In the genomic region with DNA sequence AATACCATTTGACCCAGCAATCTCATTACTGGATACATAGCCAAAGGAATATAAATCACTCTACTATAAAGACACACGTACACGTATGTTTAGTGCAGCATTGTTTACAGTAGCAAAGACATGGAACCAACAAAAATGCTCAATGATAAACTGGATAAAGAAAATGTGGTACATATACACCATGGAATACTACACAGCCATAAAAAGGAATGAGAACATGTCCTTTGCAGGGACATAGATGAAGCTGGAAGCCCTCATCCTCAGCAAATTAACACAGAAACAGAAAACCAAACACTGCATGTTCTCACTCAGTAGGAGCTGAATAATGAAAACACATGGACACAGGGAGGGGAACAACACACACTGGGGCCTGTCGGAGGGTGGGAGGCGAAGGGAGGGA, we compare ENCODE assay signal across 3 cellular contexts.
DNase-seq lines count a peak whose midpoint lies in the region; ATAC-seq, FAIRE-seq and TF ChIP-seq lines count a peak whose summit lies in the region.
"Not testable (repeated sequence)": the region's sequence is repeated elsewhere in the genome, so short reads cannot be mapped to it uniquely, and the experiment has no call there.

No MANE protein-coding gene starts in this region.

- POLR2A ChIA-PET in HEK293 (lab: Yijun Ruan, JAX); K562 (lab: Yijun Ruan, JAX): not testable (repeated sequence)

- CTCF ChIA-PET in HEK293 (lab: Yijun Ruan, JAX); K562 (lab: Yijun Ruan, JAX; ENCODE audit: low intra/inter-chr PET ratio): not testable (repeated sequence)

- not testable (repeated sequence) for H3K4me1 ChIP-seq in HEK293 (ENCODE audit: control insufficient read depth, insufficient read depth, low read length); K562 (replicated peaks in 1 of 2; ENCODE audit: control insufficient read depth in 2 of 2, insufficient read depth in 2 of 2, low read length in 2 of 2)

- not testable (repeated sequence) for DNase-seq in K562 (ENCODE audit: extremely low read depth in 1 of 4, low spot score in 3 of 4)

- ATAC-seq in SK-N-SH treated with all-trans-retinoic acid at 6 μM for 48 hours, K562: not testable (repeated sequence)

- not testable (repeated sequence) for TF ChIP-seq EP300 in K562 (IDR thresholded peaks at IDR 0.05; ENCODE audit: low read length)

- 60% methylated on average over 3 of the region's 4 CpGs for WGBS in K562 (ENCODE audit: insufficient coverage, low coverage, missing lambda C conversion rate)

- FAIRE-seq in K562 (lab: Jason Lieb, UNC) = not testable (repeated sequence)

- not testable (repeated sequence) for TF ChIP-seq RAD21 in K562 (CRISPR knock-in tag; conservative IDR thresholded peaks at IDR 0.05 in 1 of 2, IDR thresholded peaks at IDR 0.05 in 1 of 2)

- not testable (repeated sequence) for H3K9me3 ChIP-seq in HEK293 (ENCODE audit: control insufficient read depth, insufficient read depth, low read depth, low read length); K562 (replicated peaks; ENCODE audit: control insufficient read depth, insufficient read depth, low read depth, low read length)

- intact Hi-C loops in K562 (cut with micrococcal nuclease) = not testable (repeated sequence)

- H2AFZ ChIP-seq in K562 (ENCODE audit: low read depth, low read length) = not testable (repeated sequence)

- H4K20me1 ChIP-seq in K562 (replicated peaks; ENCODE audit: control insufficient read depth, insufficient read depth, low read length) = not testable (repeated sequence)

- not testable (repeated sequence) for H3K36me3 ChIP-seq in HEK293 (ENCODE audit: control insufficient read depth in 2 of 2, insufficient read depth in 1 of 2, low read length in 2 of 2); K562 (ENCODE audit: control insufficient read depth, insufficient read depth, low read length)

- H3K4me3 ChIP-seq in HEK293 (ENCODE audit: low read depth, low read length); K562: not testable (repeated sequence)

- not testable (repeated sequence) for TF ChIP-seq POLR2A in K562 (conservative IDR thresholded peaks at IDR 0.05)

- not testable (repeated sequence) for H3K27ac ChIP-seq in HEK293 (ENCODE audit: extremely low read depth, low read depth, low read length); K562 (ENCODE audit: extremely low read depth, low read depth, low read length)

- not testable (repeated sequence) for H3K27me3 ChIP-seq in K562 (ENCODE audit: control insufficient read depth in 2 of 2, insufficient read depth in 2 of 2, low read length in 2 of 2)

- H3K9me1 ChIP-seq in K562 (ENCODE audit: control insufficient read depth, insufficient read depth, low read length) = not testable (repeated sequence)

- not testable (repeated sequence) for H3K4me2 ChIP-seq in K562 (ENCODE audit: insufficient read depth, low read length)

- not testable (repeated sequence) for H3K79me2 ChIP-seq in K562 (ENCODE audit: control insufficient read depth, insufficient read depth, low read length)

- in situ Hi-C loops in K562 (cut with MboI) = not testable (repeated sequence)

- not testable (repeated sequence) for TF ChIP-seq CTCF in HEK293 (tag by site-specific recombination; IDR thresholded peaks at IDR 0.05); K562 (IDR thresholded peaks at IDR 0.05 in 2 of 3, conservative IDR thresholded peaks at IDR 0.05 in 1 of 3; ENCODE audit: insufficient read depth in 2 of 3, low read depth in 1 of 3, low read length in 3 of 3)

- not testable (repeated sequence) for H3K9ac ChIP-seq in K562 (ENCODE audit: insufficient read depth in 1 of 2, low read depth in 2 of 2, low read length in 2 of 2)

- BruUV-seq in K562 (replicated peaks; lab: Mats Ljungman, UMichigan) = not testable (repeated sequence)

TF ChIP-seq in HEK293, 187 proteins besides CTCF, POLR2A, EP300 and RAD21:
- TF ChIP-seq ZNF146 (tag by site-specific recombination; IDR thresholded peaks at IDR 0.05) = 0 out of 2 replicates have a peak, but pooled peaks have one; percentile 28
TF ChIP-seq in HEK293: peak in this region for 1; not testable (repeated sequence) for 186.

TF ChIP-seq in SK-N-SH treated with all-trans-retinoic acid at 6 μM for 48 hours, 23 proteins besides CTCF, POLR2A, EP300 and RAD21:
- TF ChIP-seq ZNF8 (CRISPR knock-in tag; IDR thresholded peaks at IDR 0.05) = peak; percentile 80

TF ChIP-seq in K562, 482 proteins besides CTCF, POLR2A, EP300 and RAD21:
- TF ChIP-seq ZNF146 (CRISPR knock-in tag; IDR thresholded peaks at IDR 0.05; ENCODE audit: unreplicated experiment) = peak; percentile 81
